Comparison of ENCODE assay signal across 15 cellular contexts in the genomic region with DNA sequence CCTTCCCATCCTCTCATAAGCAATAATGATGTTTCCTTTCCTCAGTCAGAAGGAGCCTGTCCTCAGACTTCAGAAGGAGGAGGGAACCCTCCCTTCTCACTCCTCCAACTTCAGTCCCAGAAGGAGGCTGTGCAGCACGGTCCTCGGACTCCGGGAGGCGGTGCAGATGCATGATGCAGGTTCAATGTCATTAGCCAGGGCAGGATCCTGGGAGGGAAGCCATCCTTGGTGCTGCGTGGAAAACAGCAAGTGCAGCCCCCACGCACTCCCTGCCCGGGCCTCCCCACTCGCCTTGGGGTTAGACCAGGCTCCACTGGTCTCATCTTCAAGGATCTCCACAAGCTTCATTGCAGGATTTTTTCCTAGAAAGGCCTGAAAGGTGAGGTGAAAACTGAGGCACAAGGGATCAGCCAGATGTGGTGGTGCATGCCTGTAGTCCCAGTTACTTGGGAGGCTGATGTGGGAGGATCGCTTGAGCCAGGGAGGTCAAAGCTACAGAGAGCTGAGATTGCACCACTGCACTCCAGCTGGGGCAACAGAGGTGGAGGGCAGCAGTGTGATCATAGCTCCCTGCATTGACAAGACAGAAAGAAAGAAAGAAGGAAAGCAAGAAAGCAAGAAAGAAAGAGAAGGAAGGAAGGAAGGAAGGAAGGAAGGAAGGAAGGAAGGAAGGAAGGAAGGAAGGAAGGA.
A peak's percentile ranks its signal among the peaks of the same experiment; 100 is the strongest.
DNase-seq lines count a peak whose midpoint lies in the region; ATAC-seq and TF ChIP-seq lines count a peak whose summit lies in the region.
"Had no signal": no experiment of that assay in that cellular context is flagged by ENCODE, and none has a peak within 500 bp of the region (broad histone marks: within the 10 kb centered on the region; RNA-seq: fewer than 3 reads in every experiment).

No MANE protein-coding gene starts in this region.

- H3K27me3 Mint-ChIP-seq in chondrocyte (ENCODE audit: low read depth) (no peaks in the 10 kb centered on the region), GM23338 (ENCODE audit: insufficient read depth, low read depth, poor library complexity) (peaks cover 4% of the 10 kb centered on the region)
- H3K27me3 Mint-ChIP-seq in activated naive CD4-positive, alpha-beta T cell treated with anti-CD3 and anti-CD28 coated beads, Interleukin-2, amount 10 ng/mL, durations not matched to agents 7 days and 5 days = peaks cover 31% of the 10 kb centered on the region

- H3K36me3 Mint-ChIP-seq in chondrocyte (ENCODE audit: low read depth) (no peaks in the 10 kb centered on the region), GM23338 (ENCODE audit: low read depth) (no peaks in the 10 kb centered on the region)
- no peaks in the 10 kb centered on the region for H3K36me3 Mint-ChIP-seq in activated naive CD4-positive, alpha-beta T cell treated with anti-CD3 and anti-CD28 coated beads, Interleukin-2, amount 10 ng/mL, durations not matched to agents 7 days and 5 days
- H3K36me3 Mint-ChIP-seq: CD4-positive, alpha-beta memory T cell had no signal

- no peak overlapping the region for H3K27ac ChIP-seq in spleen
- H3K27ac ChIP-seq in thyroid gland = no peak overlapping the region
- H3K27ac ChIP-seq in GM23338 (ENCODE audit: low read depth) = no peak overlapping the region
- H3K27ac ChIP-seq: C4-2B had no signal

- no peaks in the 10 kb centered on the region for H3K36me3 ChIP-seq in Loucy (ENCODE audit: insufficient read depth, low read length)
- H3K36me3 ChIP-seq in mucosa of descending colon (ENCODE audit: low read depth) = no peaks in the 10 kb centered on the region
- no peaks in the 10 kb centered on the region for H3K36me3 ChIP-seq in spleen
- H3K36me3 ChIP-seq in thyroid gland = no peaks in the 10 kb centered on the region
- no peaks in the 10 kb centered on the region for H3K36me3 ChIP-seq in GM23338 (ENCODE audit: insufficient read depth)
- H3K36me3 ChIP-seq: BE2C had no signal

- H3K27ac Mint-ChIP-seq in chondrocyte (ENCODE audit: unreplicated experiment) = no peak overlapping the region
- H3K27ac Mint-ChIP-seq in GM23338 = no peak overlapping the region
- H3K27ac Mint-ChIP-seq in activated naive CD4-positive, alpha-beta T cell treated with anti-CD3 and anti-CD28 coated beads, Interleukin-2, amount 10 ng/mL, durations not matched to agents 7 days and 5 days = no peak overlapping the region
- H3K27ac Mint-ChIP-seq: H9 had no signal

- CTCF ChIA-PET in activated naive CD4-positive, alpha-beta T cell treated with anti-CD3 and anti-CD28 coated beads, Interleukin-2, amount 10 ng/mL, durations not matched to agents 7 days and 5 days (lab: Charles Lee) = interaction anchor here (1.1 to 1.6 kb wide), 2 partner anchors 18 to 25 kb away, joined by 3 to 6 read pairs; no protein-coding TSS in a partner anchor

- peaks cover 18% of the 10 kb centered on the region; the same call in 1 of the 2 replicates for H3K79me2 ChIP-seq in Loucy (ENCODE audit: insufficient read depth, low read length)
- H3K79me2 ChIP-seq in GM23338 (replicated peaks; ENCODE audit: insufficient read depth) = no peaks in the 10 kb centered on the region

- H3K4me1 ChIP-seq in Loucy (ENCODE audit: insufficient read depth, low read length, poor library complexity, severe bottlenecking) (peaks cover 32% of the 10 kb centered on the region), mucosa of descending colon (ENCODE audit: low read depth) (peaks cover 5% of the 10 kb centered on the region), spleen (no peaks in the 10 kb centered on the region), thyroid gland (no peaks in the 10 kb centered on the region), GM23338 (ENCODE audit: insufficient read depth) (no peaks in the 10 kb centered on the region)
- H3K4me1 ChIP-seq: BE2C had no signal

- H3K9ac ChIP-seq in Loucy (ENCODE audit: low read depth, low read length, poor library complexity, severe bottlenecking) = peak overlapping the region; percentile 31

- H3K9me3 ChIP-seq in Loucy (ENCODE audit: insufficient read depth, low read depth, low read length) (no peaks in the 10 kb centered on the region), mucosa of descending colon (no peaks in the 10 kb centered on the region), spleen (peaks cover 0 to 9% (median 7%) of the 10 kb centered on the region in 8 donors), thyroid gland (no peaks in the 10 kb centered on the region)
- H3K9me3 ChIP-seq: A549, BE2C had no signal

- TF ChIP-seq CTCF in Loucy (conservative IDR thresholded peaks at IDR 0.05; ENCODE audit: low read length) = no peak
- TF ChIP-seq CTCF in chondrocyte (IDR thresholded peaks at IDR 0.05) = no peak
- no peak for TF ChIP-seq CTCF in mucosa of descending colon (IDR thresholded peaks at IDR 0.05)
- no peak for TF ChIP-seq CTCF in spleen (IDR thresholded peaks at IDR 0.05 in 8 of 11, conservative IDR thresholded peaks at IDR 0.05 in 3 of 11)
- TF ChIP-seq CTCF in thyroid gland (IDR thresholded peaks at IDR 0.05) = no peak
- TF ChIP-seq CTCF in GM23338 (conservative IDR thresholded peaks at IDR 0.05; ENCODE audit: low read depth in 2 of 2) = no peak

- intact Hi-C loops in mucosa of descending colon (cut with DNase I, micrococcal nuclease) = no loop called here
- intact Hi-C loops in spleen (cut with DNase I; ENCODE audit: low total_unique reads) = no loop called here
- intact Hi-C loops in thyroid gland (cut with DNase I) = no loop called here

- no peak overlapping the region for H3K4me3 ChIP-seq in Loucy (ENCODE audit: low read length, poor library complexity, severe bottlenecking)
- H3K4me3 ChIP-seq in mucosa of descending colon = no peak overlapping the region
- H3K4me3 ChIP-seq in spleen = no peak overlapping the region
- no peak overlapping the region for H3K4me3 ChIP-seq in thyroid gland (replicated peaks in 1 of 3)
- no peak overlapping the region for H3K4me3 ChIP-seq in GM23338
- H3K4me3 ChIP-seq: A549 had no signal

- H3K4me2 ChIP-seq in Loucy (ENCODE audit: low read depth, low read length, poor library complexity, severe bottlenecking) (no peak overlapping the region), GM23338 (no peak overlapping the region)
- H3K4me2 ChIP-seq: A549 had no signal

- H2AFZ ChIP-seq in Loucy (ENCODE audit: low read length) (no peak overlapping the region), GM23338 (no peak overlapping the region)

- H3K27me3 ChIP-seq in Loucy (ENCODE audit: insufficient read depth, low read length, poor library complexity, severe bottlenecking) = no peaks in the 10 kb centered on the region
- peaks cover 0 to 15% (median 0%) of the 10 kb centered on the region in 7 donors for H3K27me3 ChIP-seq in spleen (replicated peaks in 1 of 7)
- no peaks in the 10 kb centered on the region for H3K27me3 ChIP-seq in thyroid gland
- no peaks in the 10 kb centered on the region for H3K27me3 ChIP-seq in GM23338 (ENCODE audit: insufficient read depth)
- H3K27me3 ChIP-seq: BE2C had no signal

- no peak overlapping the region for H3K4me3 Mint-ChIP-seq in chondrocyte (ENCODE audit: unreplicated experiment)
- no peak overlapping the region for H3K4me3 Mint-ChIP-seq in GM23338
- H3K4me3 Mint-ChIP-seq in activated naive CD4-positive, alpha-beta T cell treated with anti-CD3 and anti-CD28 coated beads, Interleukin-2, amount 10 ng/mL, durations not matched to agents 7 days and 5 days = no peak overlapping the region
- H3K4me3 Mint-ChIP-seq: CD4-positive, alpha-beta memory T cell; H9 had no signal

- H3K4me1 Mint-ChIP-seq in chondrocyte (ENCODE audit: low read depth) (peaks cover 23% of the 10 kb centered on the region), GM23338 (no peaks in the 10 kb centered on the region)
- H3K4me1 Mint-ChIP-seq in activated naive CD4-positive, alpha-beta T cell treated with anti-CD3 and anti-CD28 coated beads, Interleukin-2, amount 10 ng/mL, durations not matched to agents 7 days and 5 days = peaks cover 4% of the 10 kb centered on the region

- no peaks in the 10 kb centered on the region for H4K20me1 ChIP-seq in Loucy (ENCODE audit: insufficient read depth, low read length, poor library complexity, severe bottlenecking)
- no peaks in the 10 kb centered on the region for H4K20me1 ChIP-seq in GM23338 (replicated peaks; ENCODE audit: insufficient read depth)

- DNase-seq in chondrocyte (ENCODE audit: low spot score) (peak; percentile 68), mucosa of descending colon (peak in 2 of 3 donors; percentile 23 to 34), spleen (peak; percentile 47), thyroid gland (no peak), GM23338 (ENCODE audit: low spot score) (no peak)
- no peak for DNase-seq in activated naive CD4-positive, alpha-beta T cell treated with anti-CD3 and anti-CD28 coated beads, Interleukin-2, amount 10 ng/mL, durations not matched to agents 7 days and 5 days
- DNase-seq in stimulated activated CD4-positive, alpha-beta T cell treated with anti-CD3 and anti-CD28 coated beads, Interleukin-4, amount 100 ng/mL, for 24 hours = no peak
- DNase-seq: BE2C; CD4-positive, alpha-beta memory T cell; DMS79; GOT3; H9 had no signal

- no peak for ATAC-seq in mucosa of descending colon
- ATAC-seq in GM23338 = no peak

- 83 to 100% (median 93%) methylated on average over 8 to 9 of the region's 9 CpGs for WGBS in spleen, 5 donors
- WGBS in thyroid gland, 2 donors = 84 to 92% methylated on average over 9 of the region's 9 CpGs

- no peaks in the 10 kb centered on the region for H3K9me3 Mint-ChIP-seq in chondrocyte (ENCODE audit: low read depth)
- H3K9me3 Mint-ChIP-seq in GM23338 = no peaks in the 10 kb centered on the region
- no peaks in the 10 kb centered on the region for H3K9me3 Mint-ChIP-seq in activated naive CD4-positive, alpha-beta T cell treated with anti-CD3 and anti-CD28 coated beads, Interleukin-2, amount 10 ng/mL, durations not matched to agents 7 days and 5 days
- H3K9me3 Mint-ChIP-seq: H9 had no signal

- H3F3A ChIP-seq in Loucy (ENCODE audit: low read depth) = peaks cover 4% of the 10 kb centered on the region
- H3F3A ChIP-seq in GM23338 (replicated peaks; ENCODE audit: low read depth) = no peaks in the 10 kb centered on the region

- no peaks in the 10 kb centered on the region for H3K9me2 ChIP-seq in Loucy (replicated peaks; ENCODE audit: low read depth, low read length)
- no peaks in the 10 kb centered on the region for H3K9me2 ChIP-seq in GM23338 (ENCODE audit: insufficient read depth)

- TF ChIP-seq POLR2A in spleen (IDR thresholded peaks at IDR 0.05) = no peak
- no peak for TF ChIP-seq POLR2A in thyroid gland (IDR thresholded peaks at IDR 0.05)

TF ChIP-seq in GM23338, 12 proteins besides CTCF, POLR2A, EP300 and RAD21 (continues in another document):
- no peak for TF ChIP-seq STAT1 (IDR thresholded peaks at IDR 0.05; ENCODE audit: unreplicated experiment)

Comparison
In these comparisons a context has a peak if more than half of its experiments do, and no peak if none do; other contexts are left out.
1. DNase-seq: peak in chondrocyte (single experiment), mucosa of descending colon (2 of 3) and spleen (single experiment); none in thyroid gland (0 of 2), GM23338 (single experiment), activated naive CD4-positive, alpha-beta T cell treated with anti-CD3 and anti-CD28 coated beads, Interleukin-2, amount 10 ng/mL, durations not matched to agents 7 days and 5 days (single experiment) and stimulated activated CD4-positive, alpha-beta T cell treated with anti-CD3 and anti-CD28 coated beads, Interleukin-4, amount 100 ng/mL, for 24 hours (single experiment).